ENCODE assay signal across 1 cellular context in the genomic region with DNA sequence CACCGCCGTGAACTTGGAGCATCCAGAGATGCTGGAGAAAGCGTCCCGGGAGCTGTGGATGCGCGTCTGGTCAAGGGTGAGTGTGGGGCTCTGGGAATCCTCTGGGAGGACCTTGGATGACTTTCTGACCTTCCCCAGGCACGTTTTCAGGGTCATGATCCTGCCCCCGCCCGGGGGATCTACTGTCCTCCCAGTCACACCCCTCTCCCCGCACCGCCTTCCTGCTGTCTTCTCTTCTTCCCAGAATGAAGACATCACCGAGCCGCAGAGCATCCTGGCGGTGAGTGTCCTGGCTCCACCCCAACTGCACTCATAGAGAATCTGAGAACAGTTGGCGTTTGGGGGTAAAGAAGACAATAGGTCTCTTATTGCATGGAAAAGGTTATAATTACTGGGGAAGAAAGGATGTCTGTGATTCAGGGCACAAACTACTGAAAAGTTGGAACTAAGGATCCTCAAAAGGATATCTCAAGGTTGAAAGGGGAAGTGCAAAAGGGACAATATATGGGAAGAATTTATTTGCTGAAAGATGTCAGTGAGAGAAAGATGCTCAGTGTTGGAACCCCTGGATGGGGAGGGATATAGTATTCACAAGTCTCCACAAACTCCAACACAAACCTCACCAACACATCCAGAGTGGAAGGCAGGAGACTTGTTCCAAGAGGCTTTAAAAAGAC.
TF ChIP-seq lines count a peak whose summit lies in the region.

No MANE protein-coding gene starts in this region.

TF ChIP-seq in GM12878, 131 proteins besides CTCF, POLR2A, EP300 and RAD21:
- no peak for TF ChIP-seq NRF1 (conservative IDR thresholded peaks at IDR 0.05; ENCODE audit: low read depth, low read length)
- no peak for TF ChIP-seq POLR2AphosphoS2 (IDR thresholded peaks at IDR 0.05; ENCODE audit: low read depth, low read length)
- TF ChIP-seq RUNX3 (IDR thresholded peaks at IDR 0.05; ENCODE audit: low read length) = no peak
- no peak for TF ChIP-seq CBFB (IDR thresholded peaks at IDR 0.05; ENCODE audit: low read depth)
- 0 out of 2 replicates have a peak, but pooled peaks have one; percentile 8 for TF ChIP-seq SPI1 (IDR thresholded peaks at IDR 0.05; ENCODE audit: borderline replicate concordance, insufficient read depth, low read depth, low read length)
